In the genomic region with DNA sequence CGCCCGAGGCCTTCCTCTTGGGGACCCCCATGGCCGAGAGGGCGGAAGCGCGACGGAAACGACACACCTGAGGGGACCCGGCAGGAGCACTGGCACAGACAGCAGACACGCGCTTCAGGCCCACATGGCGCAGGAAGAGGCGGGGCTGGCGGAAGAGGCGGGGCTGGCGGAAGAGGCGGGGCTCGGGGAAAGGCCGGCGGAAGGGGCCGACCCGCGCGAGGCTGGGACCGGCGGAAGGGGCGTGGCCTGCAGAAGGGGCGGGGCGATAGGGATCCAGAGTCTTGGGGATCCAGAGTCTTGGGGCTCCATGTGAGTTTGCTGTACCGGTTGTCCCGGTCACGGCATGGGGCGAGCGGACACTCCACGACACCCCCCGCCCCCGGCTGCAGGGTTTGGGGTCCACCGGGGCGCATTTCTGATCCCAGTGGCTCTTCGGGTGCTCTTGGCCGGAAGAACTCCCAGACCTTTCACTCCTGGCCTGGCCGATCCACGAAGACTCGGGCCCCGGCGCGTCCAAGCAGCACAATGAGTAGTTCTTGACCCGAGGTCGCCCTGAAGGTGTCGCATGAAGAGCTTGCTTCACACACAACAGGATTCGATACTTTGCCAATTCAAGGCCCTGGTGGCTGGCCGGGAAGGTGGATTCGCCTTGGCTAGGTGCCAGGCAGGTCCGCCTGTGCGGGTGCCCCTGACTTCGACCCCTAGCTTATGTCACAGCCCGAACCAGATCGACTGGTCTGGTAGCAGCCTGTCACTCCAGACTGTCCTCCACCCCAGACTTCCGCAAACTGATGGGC, we compare ENCODE assay signal across 8 cellular contexts. TPM values are rescaled to one million over a fixed set of nuclear protein-coding genes. Genes with fewer than 3 reads are reported as not detected.
DNase-seq lines count a peak whose midpoint lies in the region; ATAC-seq and TF ChIP-seq lines count a peak whose summit lies in the region.

Gene URB1 (minus strand): TSS at position 133 of the 797 bp plus-strand sequence. CDS start 102 bp downstream, at position 31.

- peaks cover 51% of the 10 kb centered on the region for H3K4me1 Mint-ChIP-seq in activated CD4-positive, alpha-beta T cell treated with anti-CD3 and anti-CD28 coated beads, Interleukin-2, amount 10 ng/mL, durations not matched to agents 7 days and 5 days

- H3K27ac Mint-ChIP-seq in activated CD4-positive, alpha-beta T cell treated with anti-CD3 and anti-CD28 coated beads, Interleukin-2, amount 10 ng/mL, durations not matched to agents 7 days and 5 days = peak within 1 kb of the TSS; percentile 94

- H3K9me3 Mint-ChIP-seq in activated CD4-positive, alpha-beta T cell treated with anti-CD3 and anti-CD28 coated beads, Interleukin-2, amount 10 ng/mL, durations not matched to agents 7 days and 5 days = no peaks in the 10 kb centered on the region

- peak; percentile 94 for DNase-seq in BE2C
- peak; percentile 90 for DNase-seq in GM19238 (ENCODE audit: insufficient read length, low spot score)
- DNase-seq in NCI-H526 (lab: John Stamatoyannopoulos, UW) = peak; percentile 61 to 91
- DNase-seq in activated CD4-positive, alpha-beta T cell treated with anti-CD3 and anti-CD28 coated beads, Interleukin-2, amount 10 ng/mL, durations not matched to agents 7 days and 5 days = peak; percentile 94
- peak; percentile 91 for DNase-seq in coronary artery (ENCODE audit: low spot score)
- peak; percentile 95 for DNase-seq in left lobe of liver (ENCODE audit: low spot score)
- peak; percentile 92 for DNase-seq in stimulated activated CD4-positive, alpha-beta T cell treated with anti-CD3 and anti-CD28 coated beads, Interleukin-2, amount 100 ng/mL, for 4 hours (ENCODE audit: low read depth)

- ATAC-seq in HG03432 (IDR thresholded peaks at IDR 0.05; ENCODE audit: unreplicated experiment) = peak; percentile 98
- peak; percentile 99 for ATAC-seq in left lobe of liver

- peak within 1 kb of the TSS; percentile 98 for H3K4me3 ChIP-seq in BE2C (ENCODE audit: low read depth, low read length)
- peak within 1 kb of the TSS; percentile 94 for H3K4me3 ChIP-seq in coronary artery

- no peaks in the 10 kb centered on the region for H3K9me3 ChIP-seq in BE2C

- POLR2A ChIA-PET in activated CD4-positive, alpha-beta T cell treated with anti-CD3 and anti-CD28 coated beads, Interleukin-2, amount 10 ng/mL, durations not matched to agents 7 days and 5 days (lab: Charles Lee) = no interaction called here

- peaks cover 4% of the 10 kb centered on the region for H3K36me3 ChIP-seq in BE2C

- H3K36me3 Mint-ChIP-seq in activated CD4-positive, alpha-beta T cell treated with anti-CD3 and anti-CD28 coated beads, Interleukin-2, amount 10 ng/mL, durations not matched to agents 7 days and 5 days (ENCODE audit: low read depth) = peaks cover 18% of the 10 kb centered on the region

- CTCF ChIA-PET in activated CD4-positive, alpha-beta T cell treated with anti-CD3 and anti-CD28 coated beads, Interleukin-2, amount 10 ng/mL, durations not matched to agents 7 days and 5 days (lab: Charles Lee) = no interaction called here

- peak within 1 kb of the TSS; percentile 67 to 93 for H3K27ac ChIP-seq in coronary artery

- TF ChIP-seq CTCF in BE2C (IDR thresholded peaks at IDR 0.05; ENCODE audit: low read depth, low read length) (no peak), coronary artery (IDR thresholded peaks at IDR 0.05) (no peak)

- H3K4me1 ChIP-seq in BE2C = no peaks in the 10 kb centered on the region

- H3K27me3 ChIP-seq in BE2C = peaks cover 3% of the 10 kb centered on the region; the same call in 1 of the 2 replicates

- H3K4me3 Mint-ChIP-seq in activated CD4-positive, alpha-beta T cell treated with anti-CD3 and anti-CD28 coated beads, Interleukin-2, amount 10 ng/mL, durations not matched to agents 7 days and 5 days = peak within 1 kb of the TSS; percentile 83

- peaks cover 8% of the 10 kb centered on the region for H3K27me3 Mint-ChIP-seq in activated CD4-positive, alpha-beta T cell treated with anti-CD3 and anti-CD28 coated beads, Interleukin-2, amount 10 ng/mL, durations not matched to agents 7 days and 5 days

RNA-seq across cellular contexts. Expression of gene URB1, which starts in this region (rescaled TPM):
- 23.1 TPM for polyA plus RNA-seq in BE2C (2012; ENCODE audit: insufficient read depth, insufficient read length, low read depth)
- 10 to 100 TPM; 16.3 to 16.9 TPM for total RNA-seq in activated CD4-positive, alpha-beta T cell treated with anti-CD3 and anti-CD28 coated beads, Interleukin-2, amount 10 ng/mL, durations not matched to agents 7 days and 5 days
- total RNA-seq in left lobe of liver = 9.2 TPM

Comparison
In these comparisons a context has a peak if more than half of its experiments do, and no peak if none do; other contexts are left out.
1. Peak in every context shown above with its lines: DNase-seq, ATAC-seq, H3K4me3 ChIP-seq and H3K27ac ChIP-seq.